Comparison of ENCODE assay signal across 14 cellular contexts in the genomic region with DNA sequence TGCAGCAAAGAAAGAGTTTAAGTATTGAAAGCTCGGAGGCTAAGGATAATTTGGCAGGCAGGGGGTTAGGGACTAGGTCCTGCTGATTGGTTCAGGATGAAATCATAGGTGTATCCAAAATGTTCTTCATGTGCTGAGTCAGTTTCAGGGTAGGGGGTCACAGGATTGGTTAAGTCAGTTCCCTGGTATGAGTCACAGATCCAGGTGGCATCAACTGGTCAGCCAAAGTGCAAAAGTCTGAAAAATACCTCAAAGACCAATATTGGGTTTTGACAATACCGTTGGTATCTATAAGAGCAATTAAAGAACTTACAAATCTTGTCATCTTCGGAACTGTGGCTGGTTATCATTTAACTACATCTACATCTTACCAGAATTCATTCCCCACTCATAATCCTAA. TPM values are rescaled to one million over a fixed set of nuclear protein-coding genes. Genes with fewer than 3 reads are reported as not detected.
A peak's percentile ranks its signal among the peaks of the same experiment; 100 is the strongest.
DNase-seq lines count a peak whose midpoint lies in the region; ATAC-seq lines count a peak whose summit lies in the region.
"Had no signal": no experiment of that assay in that cellular context is flagged by ENCODE, and none has a peak within 500 bp of the region (broad histone marks: within the 10 kb centered on the region; RNA-seq: fewer than 3 reads in every experiment).

No MANE protein-coding gene starts in this region.

- H3K4me1 Mint-ChIP-seq in activated naive CD8-positive, alpha-beta T cell (ENCODE audit: low read depth), result peaks cover 55% of the 10 kb centered on the region
- peaks cover 41 to 44% of the 10 kb centered on the region in 2 donors for H3K4me1 Mint-ChIP-seq in natural killer cell treated with Interleukin-12 subunit alpha and Interleukin-12 subunit beta and Interleukin-15 and Interleukin-18, amount 100 ng/mL, for 72 hours (ENCODE audit: low read depth in 2 of 2)

- no peaks in the 10 kb centered on the region for H3K27me3 Mint-ChIP-seq in activated naive CD8-positive, alpha-beta T cell
- no peaks in the 10 kb centered on the region for H3K27me3 Mint-ChIP-seq in natural killer cell treated with Interleukin-12 subunit alpha and Interleukin-12 subunit beta and Interleukin-15 and Interleukin-18, amount 100 ng/mL, for 72 hours

- no peaks in the 10 kb centered on the region for H3K9me3 Mint-ChIP-seq in activated naive CD8-positive, alpha-beta T cell (ENCODE audit: low read depth)
- no peaks in the 10 kb centered on the region for H3K9me3 Mint-ChIP-seq in natural killer cell treated with Interleukin-12 subunit alpha and Interleukin-12 subunit beta and Interleukin-15 and Interleukin-18, amount 100 ng/mL, for 72 hours
- H3K9me3 Mint-ChIP-seq: CD14-positive monocyte, WTC11 had no signal

- peak; percentile 21 for ATAC-seq in GM18907 (IDR thresholded peaks at IDR 0.05; ENCODE audit: unreplicated experiment)
- peak; percentile 22 for ATAC-seq in HG02943 (IDR thresholded peaks at IDR 0.05; ENCODE audit: low read depth, unreplicated experiment)
- ATAC-seq in natural killer cell treated with Interleukin-12 subunit alpha and Interleukin-12 subunit beta and Interleukin-15 and Interleukin-18, amount 100 ng/mL, for 72 hours, result peak in 1 of 2 donors; percentile 19
- ATAC-seq: PC-3, WTC11 had no signal

- no peaks in the 10 kb centered on the region for H3K36me3 Mint-ChIP-seq in activated naive CD8-positive, alpha-beta T cell
- no peaks in the 10 kb centered on the region for H3K36me3 Mint-ChIP-seq in natural killer cell treated with Interleukin-12 subunit alpha and Interleukin-12 subunit beta and Interleukin-15 and Interleukin-18, amount 100 ng/mL, for 72 hours
- H3K36me3 Mint-ChIP-seq: WTC11 had no signal

- H3K4me3 Mint-ChIP-seq in activated naive CD8-positive, alpha-beta T cell, result peak overlapping the region; percentile 60
- H3K4me3 Mint-ChIP-seq in natural killer cell treated with Interleukin-12 subunit alpha and Interleukin-12 subunit beta and Interleukin-15 and Interleukin-18, amount 100 ng/mL, for 72 hours, result peak overlapping the region; percentile 34
- H3K4me3 Mint-ChIP-seq: CD14-positive monocyte, WTC11 had no signal

- no peak for DNase-seq in natural killer cell treated with Interleukin-12 subunit alpha and Interleukin-12 subunit beta and Interleukin-15 and Interleukin-18, amount 100 ng/mL, for 72 hours (ENCODE audit: low spot score)
- DNase-seq in KG1 (lab: John Stamatoyannopoulos, UW), result no peak
- no peak for DNase-seq in inferior parietal cortex (ENCODE audit: extremely low spot score)
- DNase-seq in NCI-H446 treated with DMSO at 0.1 percent for 48 hours (lab: John Stamatoyannopoulos, UW), result no peak
- DNase-seq: activated gamma-delta T cell treated with Interleukin-2 at 50 U/mL for 16 hours, cerebellar nuclear complex, NCI-H1092 treated with DMSO at 0.1 percent for 48 hours, NCI-H345, PC-3 had no signal

- peak overlapping the region; percentile 97 for H3K27ac Mint-ChIP-seq in activated naive CD8-positive, alpha-beta T cell
- H3K27ac Mint-ChIP-seq in natural killer cell treated with Interleukin-12 subunit alpha and Interleukin-12 subunit beta and Interleukin-15 and Interleukin-18, amount 100 ng/mL, for 72 hours, result peak overlapping the region; percentile 93 to 98
- H3K27ac Mint-ChIP-seq: WTC11 had no signal

RNA-seq across cellular contexts. Expression of a gene that starts 25.6 kb away (rescaled TPM):
- total RNA-seq in natural killer cell treated with Interleukin-12 subunit alpha and Interleukin-12 subunit beta and Interleukin-15 and Interleukin-18, amount 100 ng/mL, for 72 hours, result 10 to 100 TPM; 12.3 to 15.5 TPM
- total RNA-seq: WTC11 had no signal
